14 cellular contexts compared by ENCODE assay signal in genomic region chr9:99197987-99198386, GRCh38.
"Had no signal": no experiment of that assay in that cellular context is flagged by ENCODE, and none has a peak within 500 bp of the region (broad histone marks: within the 10 kb centered on the region; RNA-seq: fewer than 3 reads in every experiment).

No MANE protein-coding gene starts in this region.

- H3K9me3 Mint-ChIP-seq: activated naive CD4-positive, alpha-beta T cell treated with anti-CD3 and anti-CD28 coated beads, Interleukin-2, amount 10 ng/mL, durations not matched to agents 7 days and 5 days; activated T-helper 2 cell treated with anti-CD3 and anti-CD28 coated beads, Interferon-gamma antibody, Interleukin-2, Interleukin-4, amounts not matched to agents 10 μg/mL and 5 μg/mL and 100 μg/mL, durations not matched to agents 14 hours and 24 hours and 36 hours; mesothelial cell of epicardium had no signal

- H3K4me1 ChIP-seq: adrenal gland, colonic mucosa, foreskin keratinocyte, heart left ventricle, right atrium auricular region, tibial artery, uterus had no signal

- H3K36me3 ChIP-seq: adrenal gland, colonic mucosa, heart left ventricle, right atrium auricular region, tibial artery, uterus had no signal

- H3K4me3 Mint-ChIP-seq: activated naive CD4-positive, alpha-beta T cell treated with anti-CD3 and anti-CD28 coated beads, Interleukin-2, amount 10 ng/mL, durations not matched to agents 7 days and 5 days; mesothelial cell of epicardium had no signal

- ATAC-seq: foreskin keratinocyte, heart left ventricle had no signal

- DNase-seq: activated CD4-positive, alpha-beta T cell treated with anti-CD3 and anti-CD28 coated beads, Interleukin-2, amount 50 U/mL, for 1 hour; activated CD4-positive, CD25-positive, alpha-beta regulatory T cell; activated naive CD4-positive, alpha-beta T cell treated with anti-CD3 and anti-CD28 coated beads, Interleukin-2, amount 10 ng/mL, durations not matched to agents 7 days and 5 days; colonic mucosa; foreskin keratinocyte; heart left ventricle; kidney; small intestine; tibial artery; uterus had no signal

- H3K27me3 ChIP-seq: adrenal gland, colonic mucosa, heart left ventricle, right atrium auricular region, tibial artery, uterus had no signal

- H3K36me3 Mint-ChIP-seq: activated naive CD4-positive, alpha-beta T cell treated with anti-CD3 and anti-CD28 coated beads, Interleukin-2, amount 10 ng/mL, durations not matched to agents 7 days and 5 days; mesothelial cell of epicardium had no signal

- H3K4me1 Mint-ChIP-seq: mesothelial cell of epicardium had no signal

- H3K27ac Mint-ChIP-seq: activated naive CD4-positive, alpha-beta T cell treated with anti-CD3 and anti-CD28 coated beads, Interleukin-2, amount 10 ng/mL, durations not matched to agents 7 days and 5 days; activated T-helper 2 cell treated with anti-CD3 and anti-CD28 coated beads, Interferon-gamma antibody, Interleukin-2, Interleukin-4, amounts not matched to agents 10 μg/mL and 5 μg/mL and 100 μg/mL, durations not matched to agents 14 hours and 24 hours and 36 hours; mesothelial cell of epicardium had no signal

- H3K27ac ChIP-seq: adrenal gland, colonic mucosa, foreskin keratinocyte, heart left ventricle, right atrium auricular region, tibial artery, uterus had no signal

- H3K9me3 ChIP-seq: adrenal gland, colonic mucosa, heart left ventricle, right atrium auricular region, tibial artery, uterus had no signal

- H3K4me3 ChIP-seq: adrenal gland, colonic mucosa, heart left ventricle, right atrium auricular region, tibial artery, uterus had no signal
